In genomic region chr3:101825904-101826445, GRCh38 we compare ENCODE assay signal across 10 cellular contexts. TPM values are rescaled to one million over a fixed set of nuclear protein-coding genes. Genes with fewer than 3 reads are reported as not detected.
DNase-seq lines count a peak whose midpoint lies in the region; ATAC-seq, FAIRE-seq and TF ChIP-seq lines count a peak whose summit lies in the region.
"Had no signal": no experiment of that assay in that cellular context is flagged by ENCODE, and none has a peak within 500 bp of the region (broad histone marks: within the 10 kb centered on the region; RNA-seq: fewer than 3 reads in every experiment).

No MANE protein-coding gene starts in this region.

- H3K4me3 ChIP-seq in thoracic aorta = no peak overlapping the region
- no peak overlapping the region for H3K4me3 ChIP-seq in BE2C (ENCODE audit: low read depth, low read length)

- peaks cover 39% of the 10 kb centered on the region for H3K36me3 Mint-ChIP-seq in activated T-cell treated with anti-CD3 and anti-CD28 coated beads, Interleukin-2, amount 50 U/mL, for 24 hours (ENCODE audit: low read depth)
- peaks cover 27% of the 10 kb centered on the region for H3K36me3 Mint-ChIP-seq in activated CD8-positive, alpha-beta T cell treated with anti-CD3 and anti-CD28 coated beads, Interleukin-2, amount 10 ng/mL, durations not matched to agents 7 days and 5 days (ENCODE audit: low read depth)

- no peak for TF ChIP-seq CTCF in thoracic aorta (IDR thresholded peaks at IDR 0.05)
- TF ChIP-seq CTCF in BE2C (IDR thresholded peaks at IDR 0.05; ENCODE audit: low read depth, low read length) = no peak

- peaks cover 24 to 37% of the 10 kb centered on the region in 2 donors for H3K4me1 ChIP-seq in thoracic aorta (ENCODE audit: control insufficient read depth in 1 of 2, low read depth in 2 of 2)
- H3K4me1 ChIP-seq in BE2C = peaks cover 8% of the 10 kb centered on the region

- no peaks in the 10 kb centered on the region for H3K9me3 ChIP-seq in thoracic aorta
- no peaks in the 10 kb centered on the region for H3K9me3 ChIP-seq in BE2C

- DNase-seq in activated T-cell treated with anti-CD3 and anti-CD28 coated beads, Interleukin-2, amount 50 U/mL, for 24 hours = no peak
- DNase-seq in activated T-cell treated with anti-CD3 and anti-CD28 coated beads for 4 hours (no peak), thoracic aorta (ENCODE audit: low spot score) (no peak), BE2C (no peak), sciatic nerve (ENCODE audit: low spot score) (no peak), superior temporal gyrus (ENCODE audit: extremely low spot score) (no peak)
- DNase-seq in activated CD8-positive, alpha-beta T cell treated with anti-CD3 and anti-CD28 coated beads, Interleukin-2, amount 10 ng/mL, durations not matched to agents 7 days and 5 days = no peak
- DNase-seq: activated CD4-positive, CD25-positive, alpha-beta regulatory T cell; NCI-H2081 treated with DMSO at 0.1 percent for 48 hours had no signal

- peak overlapping the region; percentile 96 for H3K27ac Mint-ChIP-seq in activated T-cell treated with anti-CD3 and anti-CD28 coated beads, Interleukin-2, amount 50 U/mL, for 24 hours
- H3K27ac Mint-ChIP-seq in activated CD8-positive, alpha-beta T cell treated with anti-CD3 and anti-CD28 coated beads, Interleukin-2, amount 10 ng/mL, durations not matched to agents 7 days and 5 days = peak overlapping the region; percentile 88

- POLR2A ChIA-PET in activated CD8-positive, alpha-beta T cell treated with anti-CD3 and anti-CD28 coated beads, Interleukin-2, amount 10 ng/mL, durations not matched to agents 7 days and 5 days (lab: Charles Lee) = interaction anchor here (16.4 kb wide), 1 partner anchor 25 kb away, joined by 298 read pairs; the partner anchor contains the start of gene NFKBIZ

- H3K9me3 Mint-ChIP-seq in activated T-cell treated with anti-CD3 and anti-CD28 coated beads, Interleukin-2, amount 50 U/mL, for 24 hours = no peaks in the 10 kb centered on the region
- no peaks in the 10 kb centered on the region for H3K9me3 Mint-ChIP-seq in activated CD8-positive, alpha-beta T cell treated with anti-CD3 and anti-CD28 coated beads, Interleukin-2, amount 10 ng/mL, durations not matched to agents 7 days and 5 days (ENCODE audit: insufficient read depth)

- intact Hi-C loops in sciatic nerve (cut with DNase I) = no loop called here

- no peaks in the 10 kb centered on the region for H3K27me3 Mint-ChIP-seq in activated T-cell treated with anti-CD3 and anti-CD28 coated beads, Interleukin-2, amount 50 U/mL, for 24 hours
- H3K27me3 Mint-ChIP-seq in activated CD8-positive, alpha-beta T cell treated with anti-CD3 and anti-CD28 coated beads, Interleukin-2, amount 10 ng/mL, durations not matched to agents 7 days and 5 days (ENCODE audit: low read depth) = no peaks in the 10 kb centered on the region

- H3K27ac ChIP-seq in thoracic aorta = peak overlapping the region; percentile 83 to 90

- H3K4me3 Mint-ChIP-seq in activated T-cell treated with anti-CD3 and anti-CD28 coated beads, Interleukin-2, amount 50 U/mL, for 24 hours = peak overlapping the region; percentile 58
- no peak overlapping the region for H3K4me3 Mint-ChIP-seq in activated CD8-positive, alpha-beta T cell treated with anti-CD3 and anti-CD28 coated beads, Interleukin-2, amount 10 ng/mL, durations not matched to agents 7 days and 5 days

- H3K27me3 ChIP-seq in thoracic aorta (replicated peaks; ENCODE audit: insufficient read depth) = no peaks in the 10 kb centered on the region
- H3K27me3 ChIP-seq in BE2C = no peaks in the 10 kb centered on the region

- H3K36me3 ChIP-seq in thoracic aorta = peaks cover 9% of the 10 kb centered on the region
- 0 out of 2 replicates have a peak, but pooled peaks cover 5% of the 10 kb centered on the region for H3K36me3 ChIP-seq in BE2C

- peak; percentile 65 for FAIRE-seq in islet of Langerhans (lab: Jason Lieb, UNC)

- CTCF ChIA-PET in activated CD8-positive, alpha-beta T cell treated with anti-CD3 and anti-CD28 coated beads, Interleukin-2, amount 10 ng/mL, durations not matched to agents 7 days and 5 days (lab: Charles Lee) = interaction anchor here (2.5 kb wide), 1 partner anchor 12 kb away, joined by 17 read pairs; no protein-coding TSS in a partner anchor

- H3K4me1 Mint-ChIP-seq in activated T-cell treated with anti-CD3 and anti-CD28 coated beads, Interleukin-2, amount 50 U/mL, for 24 hours (ENCODE audit: low read depth) = peaks cover 63% of the 10 kb centered on the region
- peaks cover 48% of the 10 kb centered on the region for H3K4me1 Mint-ChIP-seq in activated CD8-positive, alpha-beta T cell treated with anti-CD3 and anti-CD28 coated beads, Interleukin-2, amount 10 ng/mL, durations not matched to agents 7 days and 5 days (ENCODE audit: low read depth)

- no peak for ATAC-seq in activated CD8-positive, alpha-beta T cell treated with anti-CD3 and anti-CD28 coated beads, Interleukin-2, amount 10 ng/mL, durations not matched to agents 7 days and 5 days
- ATAC-seq in thoracic aorta (ENCODE audit: insufficient number of reproducible peaks, low FRiP score, low read depth) (no peak), sciatic nerve (no peak)

RNA-seq across cellular contexts. Expression of gene NFKBIZ, which starts 23.3 kb away (rescaled TPM):
- total RNA-seq in activated CD8-positive, alpha-beta T cell treated with anti-CD3 and anti-CD28 coated beads, Interleukin-2, amount 10 ng/mL, durations not matched to agents 7 days and 5 days = 10 to 100 TPM; 45.3 to 48.1 TPM
- total RNA-seq in thoracic aorta = 100 to 1,000 TPM; 206 to 225 TPM
- polyA plus RNA-seq in BE2C (2012; ENCODE audit: insufficient read depth, insufficient read length, low read depth) = 2.0 TPM
- total RNA-seq in sciatic nerve = 91.6 TPM

RNA-seq across cellular contexts. Expression of gene NXPE3, which starts 47.0 kb away (rescaled TPM):
- 10 to 100 TPM; 25.7 to 29.5 TPM for total RNA-seq in activated CD8-positive, alpha-beta T cell treated with anti-CD3 and anti-CD28 coated beads, Interleukin-2, amount 10 ng/mL, durations not matched to agents 7 days and 5 days
- total RNA-seq in thoracic aorta (10 to 100 TPM; 15.7 to 30.7 TPM), sciatic nerve (24.7 TPM)
- 24.5 TPM for polyA plus RNA-seq in BE2C (2012; ENCODE audit: insufficient read depth, insufficient read length, low read depth)
